8 cellular contexts compared by ENCODE assay signal in genomic region chr11:65316311-65316978, GRCh38. TPM values are rescaled to one million over a fixed set of nuclear protein-coding genes. Genes with fewer than 3 reads are reported as not detected.
DNase-seq lines count a peak whose midpoint lies in the region; ATAC-seq and TF ChIP-seq lines count a peak whose summit lies in the region.

No MANE protein-coding gene starts in this region.

- WGBS in esophagus muscularis mucosa: 37% methylated on average over 17 of the region's 18 CpGs

- no peak for TF ChIP-seq EP300 in esophagus muscularis mucosa (IDR thresholded peaks at IDR 0.05)

- H3K79me2 ChIP-seq in DND-41 (ENCODE audit: insufficient read depth, low read length): no peaks in the 10 kb centered on the region
- peaks cover 66% of the 10 kb centered on the region for H3K79me2 ChIP-seq in PC-3 (ENCODE audit: low read length)

- H4K20me1 ChIP-seq in DND-41 (ENCODE audit: insufficient read depth, low read length): peaks cover under 1% of the 10 kb centered on the region; the same call in 1 of the 2 replicates
- peaks cover 20% of the 10 kb centered on the region for H4K20me1 ChIP-seq in PC-3 (ENCODE audit: low read length)

- H3F3A ChIP-seq in PC-3 (ENCODE audit: low read length, unreplicated experiment): peaks cover 5% of the 10 kb centered on the region

- H3K36me3 ChIP-seq in DND-41 (ENCODE audit: insufficient read depth, low read length) (no peaks in the 10 kb centered on the region), PC-3 (ENCODE audit: low read depth, low read length) (peaks cover 19% of the 10 kb centered on the region), esophagus muscularis mucosa (peaks cover 12 to 24% (median 21%) of the 10 kb centered on the region in 4 donors)

- peak overlapping the region; percentile 82 for H3K4me3 Mint-ChIP-seq in osteocyte (ENCODE audit: unreplicated experiment)

- H3K4me1 Mint-ChIP-seq in osteocyte (ENCODE audit: unreplicated experiment): peaks cover 40% of the 10 kb centered on the region

- H3K9ac ChIP-seq in DND-41 (ENCODE audit: low read depth, low read length) (no peak overlapping the region), PC-3 (ENCODE audit: low read length) (peak overlapping the region; percentile 84)

- TSS peak; percentile 53 for BruUV-seq in PC-3 (replicated peaks; lab: Mats Ljungman, UMichigan)

- no peak overlapping the region for H3K27ac ChIP-seq in DND-41 (ENCODE audit: low read length)
- peak overlapping the region; percentile 87 for H3K27ac ChIP-seq in PC-3 (ENCODE audit: low read length)
- H3K27ac ChIP-seq in esophagus muscularis mucosa (replicated peaks in 1 of 4): peak overlapping the region; percentile 95 to 97 (median 96)

- H3K4me2 ChIP-seq in DND-41 (ENCODE audit: insufficient read depth, low read length) (peak overlapping the region; percentile 100), PC-3 (ENCODE audit: low read length) (peak overlapping the region; percentile 94)

- DNase-seq in DND-41: no peak
- peak; percentile 57 for DNase-seq in PC-3
- no peak for DNase-seq in esophagus muscularis mucosa (ENCODE audit: extremely low spot score)
- no peak for DNase-seq in osteocyte (ENCODE audit: extremely low spot score, unreplicated experiment)
- no peak for DNase-seq in HK-2 (ENCODE audit: unreplicated experiment)
- DNase-seq in effector CD8-positive, alpha-beta T cell (lab: John Stamatoyannopoulos, UW): no peak
- DNase-seq in G401 (ENCODE audit: low spot score): no peak

- peak overlapping the region; percentile 91 for H3K27ac Mint-ChIP-seq in osteocyte (ENCODE audit: unreplicated experiment)

- POLR2A ChIA-PET in PC-3 (lab: Charles Lee; ENCODE audit: unreplicated experiment): interaction anchor here (0.5 to 1.7 kb wide), 7 partner anchors 12 to 188 kb away, joined by 3 to 56 read pairs (median 6); partner anchors contain the start of genes DPF2 and POLA2

- H3K27me3 ChIP-seq in DND-41 (ENCODE audit: insufficient read depth, low read length, poor library complexity): no peaks in the 10 kb centered on the region
- no peaks in the 10 kb centered on the region for H3K27me3 ChIP-seq in PC-3 (ENCODE audit: low read length)
- no peaks in the 10 kb centered on the region for H3K27me3 ChIP-seq in esophagus muscularis mucosa

- CTCF ChIA-PET in PC-3 (lab: Charles Lee): interaction anchor here (0.5 to 4.3 kb wide), 6 partner anchors 14 to 68 kb away, joined by 4 to 266 read pairs (median 6); partner anchors contain the start of genes DPF2 and POLA2

- H3K27me3 Mint-ChIP-seq in osteocyte (ENCODE audit: unreplicated experiment): no peaks in the 10 kb centered on the region

- no peaks in the 10 kb centered on the region for H3K9me2 ChIP-seq in PC-3 (replicated peaks; ENCODE audit: low read length)

- H3K4me3 ChIP-seq in DND-41 (ENCODE audit: low read depth in 1 of 2, low read length in 2 of 2) (no peak overlapping the region), PC-3 (ENCODE audit: low read length) (peak overlapping the region; percentile 72), esophagus muscularis mucosa (peak overlapping the region; percentile 87 to 100 (median 88))

- in situ Hi-C loops in G401 (cut with HindIII; ENCODE audit: low sequenced_read_pairs): no loop called here

- H3K9me3 ChIP-seq in DND-41 (ENCODE audit: insufficient read depth, low read length, severe bottlenecking) (no peaks in the 10 kb centered on the region), PC-3 (ENCODE audit: low read length) (no peaks in the 10 kb centered on the region), esophagus muscularis mucosa (no peaks in the 10 kb centered on the region)

- H2AFZ ChIP-seq in DND-41 (ENCODE audit: low read depth, low read length) (no peak overlapping the region), PC-3 (ENCODE audit: low read length) (0 out of 2 replicates have a peak overlapping the region, but pooled peaks have one; percentile 14)

- H3K36me3 Mint-ChIP-seq in osteocyte (ENCODE audit: unreplicated experiment): no peaks in the 10 kb centered on the region

- TF ChIP-seq CTCF in DND-41 (IDR thresholded peaks at IDR 0.05; ENCODE audit: borderline replicate concordance, extremely low read depth, low read length, poor library complexity, severe bottlenecking) (no peak), PC-3 (conservative IDR thresholded peaks at IDR 0.05; ENCODE audit: low read depth, low read length) (no peak), esophagus muscularis mucosa (IDR thresholded peaks at IDR 0.05) (no peak), osteocyte (IDR thresholded peaks at IDR 0.05) (no peak)

- intact Hi-C loops in PC-3 (cut with micrococcal nuclease): loop anchor here (10.0 kb wide), 1 partner anchor 132 kb away; the partner anchor contains the start of gene CAPN1
- intact Hi-C loops in esophagus muscularis mucosa (cut with DNase I): loop anchor here (1.0 kb wide), 1 partner anchor 41 kb away; no protein-coding TSS in a partner anchor

- no peak for TF ChIP-seq POLR2A in esophagus muscularis mucosa (IDR thresholded peaks at IDR 0.05; ENCODE audit: low read depth)

- H3K4me1 ChIP-seq in DND-41 (ENCODE audit: insufficient read depth, low read length): peaks cover 22% of the 10 kb centered on the region
- peaks cover 25% of the 10 kb centered on the region for H3K4me1 ChIP-seq in PC-3 (ENCODE audit: insufficient read depth, low read length)
- H3K4me1 ChIP-seq in esophagus muscularis mucosa: peaks cover 41 to 88% (median 86%) of the 10 kb centered on the region in 4 donors

- no peaks in the 10 kb centered on the region for H3K9me3 Mint-ChIP-seq in osteocyte (ENCODE audit: unreplicated experiment)

- ATAC-seq in DND-41 (ENCODE audit: insufficient read depth, low read depth): no peak
- peak; percentile 4 for ATAC-seq in PC-3
- ATAC-seq in HG02588 (IDR thresholded peaks at IDR 0.05; ENCODE audit: unreplicated experiment): no peak

RNA-seq across cellular contexts. Expression of gene CDC42EP2, which starts 1.8 kb away (rescaled TPM):
- 16.6 and 25.7 TPM in 2 replicates for total RNA-seq in PC-3 (2014; rRNA removed)
- total RNA-seq in esophagus muscularis mucosa: 10 to 100 TPM; 39.9 to 90.1 (median 54.4) TPM
- 20.7 and 23.1 TPM in 2 replicates for total RNA-seq in osteocyte
- total RNA-seq in G401 (2014; rRNA removed; shearing (Covaris generic)): 4.6 TPM in 1 of 2 replicates, not detected in the other

RNA-seq across cellular contexts. Expression of gene DPF2, which starts 17.2 kb away (rescaled TPM):
- total RNA-seq in PC-3 (2014; rRNA removed) (45.8 and 63.1 TPM in 2 replicates), esophagus muscularis mucosa (10 to 100 TPM; 40.3 to 60.6 (median 52.9) TPM), osteocyte (57.7 and 74.9 TPM in 2 replicates)
- 52.8 and 54.3 TPM in 2 replicates for total RNA-seq in G401 (2014; rRNA removed; shearing (Covaris generic))

RNA-seq across cellular contexts. Expression of gene TIGD3, which starts 38.1 kb away (rescaled TPM):
- total RNA-seq in PC-3 (2014; rRNA removed) (1.3 and 1.6 TPM in 2 replicates), esophagus muscularis mucosa (under 1 TPM in 1 of 4 donors, not detected in 3; 0.19 TPM), osteocyte (0.16 and 0.24 TPM in 2 replicates)
- 0.12 and 1.9 TPM in 2 replicates for total RNA-seq in G401 (2014; rRNA removed; shearing (Covaris generic))

RNA-seq across cellular contexts. Expression of gene POLA2, which starts 54.7 kb away (rescaled TPM):
- total RNA-seq in PC-3 (2014; rRNA removed): 29.0 and 39.7 TPM in 2 replicates
- 10 to 100 TPM; 14.7 to 26.6 (median 17.3) TPM for total RNA-seq in esophagus muscularis mucosa
- 5.9 and 9.3 TPM in 2 replicates for total RNA-seq in osteocyte
- 10.8 and 19.4 TPM in 2 replicates for total RNA-seq in G401 (2014; rRNA removed; shearing (Covaris generic))

Comparison
In these comparisons a context has a peak if more than half of its experiments do, and no peak if none do; other contexts are left out.
1. H3K4me3 ChIP-seq: peak in PC-3 (single experiment) and esophagus muscularis mucosa (4 of 4); none in DND-41 (0 of 2).